In the genomic region with DNA sequence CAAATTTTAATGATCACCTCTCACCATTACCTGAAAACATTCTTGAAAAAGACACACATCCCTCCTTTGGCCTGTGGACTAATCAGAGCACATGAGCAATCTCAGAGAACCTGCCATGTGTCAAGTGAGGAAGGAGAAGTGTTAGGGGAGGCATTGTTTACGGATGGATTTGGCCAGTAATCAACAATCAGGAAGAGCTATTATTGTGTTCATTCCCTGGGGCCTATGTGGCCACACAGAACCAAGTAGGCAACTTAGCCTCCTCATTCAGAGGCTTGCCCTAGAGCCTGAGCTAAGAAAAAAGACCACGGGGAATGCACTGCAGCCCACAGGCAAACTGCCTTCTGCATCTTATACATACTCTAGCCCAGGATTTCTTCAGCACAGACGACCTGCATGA, we compare ENCODE assay signal across 32 cellular contexts.
"Had no signal": no experiment of that assay in that cellular context is flagged by ENCODE, and none has a peak within 500 bp of the region (broad histone marks: within the 10 kb centered on the region; RNA-seq: fewer than 3 reads in every experiment).

No MANE protein-coding gene starts in this region.

- H3K4me3 Mint-ChIP-seq: activated CD4-positive, alpha-beta memory T cell treated with anti-CD3 and anti-CD28 coated beads, Interleukin-2, amount 10 ng/mL, durations not matched to agents 7 days and 5 days; activated CD8-positive, alpha-beta memory T cell treated with anti-CD3 and anti-CD28 coated beads, Interleukin-2, amount 10 ng/mL, durations not matched to agents 7 days and 5 days; activated T-cell treated with anti-CD3 and anti-CD28 coated beads, Interleukin-2, amount 50 U/mL, for 72 hours; activated T-helper 17 cell treated with anti-CD3 and anti-CD28 coated beads, Interleukin-2, amount 50 U/mL, for 72 hours; brain had no signal

- H3K36me3 ChIP-seq: adrenal gland, MG63, WERI-Rb-1 had no signal

- H3K4me3 ChIP-seq: adrenal gland, MG63, SJCRH30, SK-N-MC had no signal

- H3K4me1 Mint-ChIP-seq: activated CD4-positive, alpha-beta memory T cell treated with anti-CD3 and anti-CD28 coated beads, Interleukin-2, amount 10 ng/mL, durations not matched to agents 7 days and 5 days; activated T-helper 17 cell treated with anti-CD3 and anti-CD28 coated beads, Interleukin-2, amount 50 U/mL, for 72 hours; brain had no signal

- H3K9me3 ChIP-seq: adrenal gland, MG63, SJCRH30 had no signal

- H3K36me3 Mint-ChIP-seq: activated naive CD4-positive, alpha-beta T cell treated with anti-CD3 and anti-CD28 coated beads, Interleukin-2, amount 50 U/mL, for 72 hours had no signal

- DNase-seq: activated CD4-positive, alpha-beta memory T cell treated with anti-CD3 and anti-CD28 coated beads, Interleukin-2, amount 10 ng/mL, durations not matched to agents 7 days and 5 days; activated CD4-positive, alpha-beta T cell treated with anti-CD3 and anti-CD28 coated beads for 1 hour; activated CD4-positive, alpha-beta T cell treated with anti-CD3 and anti-CD28 coated beads for 48 hours; activated CD4-positive, CD25-positive, alpha-beta regulatory T cell; activated CD8-positive, alpha-beta memory T cell treated with anti-CD3 and anti-CD28 coated beads for 24 hours; activated CD8-positive, alpha-beta memory T cell treated with anti-CD3 and anti-CD28 coated beads, Interleukin-2, amount 10 ng/mL, durations not matched to agents 7 days and 5 days; activated CD8-positive, alpha-beta memory T cell treated with anti-CD3 and anti-CD28 coated beads, Interleukin-2, amount 50 U/mL, for 48 hours; activated effector memory CD4-positive, alpha-beta T cell treated with anti-CD3 and anti-CD28 coated beads, Interleukin-2, amount 50 U/mL, for 16 hours; activated naive CD4-positive, alpha-beta T cell treated with Interleukin-2 at 50 U/mL for 16 hours; activated T-cell treated with anti-CD3 and anti-CD28 coated beads, Interleukin-2, amount 50 U/mL, for 72 hours; adrenal gland; caudate nucleus; cerebellar nuclear complex; Karpas-422; MG63; NCI-H1092; NCI-H1930; NCI-H2081 treated with DMSO at 0.1 percent for 48 hours; NCI-H2171; NCI-H510A; NCI-H526; NCI-H774; SHP77; T1000; WERI-Rb-1 had no signal

- ATAC-seq: activated CD8-positive, alpha-beta memory T cell treated with anti-CD3 and anti-CD28 coated beads, Interleukin-2, amount 10 ng/mL, durations not matched to agents 7 days and 5 days; activated naive CD4-positive, alpha-beta T cell treated with anti-CD3 and anti-CD28 coated beads, Interleukin-2, amount 50 U/mL, for 72 hours; activated T-cell treated with anti-CD3 and anti-CD28 coated beads, Interleukin-2, amount 50 U/mL, for 72 hours; activated T-helper 17 cell treated with anti-CD3 and anti-CD28 coated beads, Interleukin-2, amount 50 U/mL, for 72 hours; Panc1 had no signal

- FAIRE-seq: bronchial epithelial cell had no signal

- H3K4me1 ChIP-seq: adrenal gland, SJCRH30 had no signal

- H3K27me3 ChIP-seq: adrenal gland, MG63, SJCRH30 had no signal

- H3K9me3 Mint-ChIP-seq: activated CD4-positive, alpha-beta memory T cell treated with anti-CD3 and anti-CD28 coated beads, Interleukin-2, amount 10 ng/mL, durations not matched to agents 7 days and 5 days; activated naive CD4-positive, alpha-beta T cell treated with anti-CD3 and anti-CD28 coated beads, Interleukin-2, amount 50 U/mL, for 72 hours; activated T-cell treated with anti-CD3 and anti-CD28 coated beads, Interleukin-2, amount 50 U/mL, for 72 hours; activated T-helper 17 cell treated with anti-CD3 and anti-CD28 coated beads, Interleukin-2, amount 50 U/mL, for 72 hours had no signal

- H3K27ac ChIP-seq: adrenal gland, SJCRH30, SK-N-MC, WERI-Rb-1 had no signal

- H3K27ac Mint-ChIP-seq: activated CD4-positive, alpha-beta memory T cell treated with anti-CD3 and anti-CD28 coated beads, Interleukin-2, amount 10 ng/mL, durations not matched to agents 7 days and 5 days; activated CD8-positive, alpha-beta memory T cell treated with anti-CD3 and anti-CD28 coated beads, Interleukin-2, amount 10 ng/mL, durations not matched to agents 7 days and 5 days; activated naive CD4-positive, alpha-beta T cell treated with anti-CD3 and anti-CD28 coated beads, Interleukin-2, amount 50 U/mL, for 72 hours; activated T-cell treated with anti-CD3 and anti-CD28 coated beads, Interleukin-2, amount 50 U/mL, for 72 hours; activated T-helper 17 cell treated with anti-CD3 and anti-CD28 coated beads, Interleukin-2, amount 50 U/mL, for 72 hours; brain had no signal

- H3K27me3 Mint-ChIP-seq: activated CD4-positive, alpha-beta memory T cell treated with anti-CD3 and anti-CD28 coated beads, Interleukin-2, amount 10 ng/mL, durations not matched to agents 7 days and 5 days; activated CD8-positive, alpha-beta memory T cell treated with anti-CD3 and anti-CD28 coated beads, Interleukin-2, amount 10 ng/mL, durations not matched to agents 7 days and 5 days; activated T-helper 17 cell treated with anti-CD3 and anti-CD28 coated beads, Interleukin-2, amount 50 U/mL, for 72 hours; brain had no signal
